Comparison of ENCODE assay signal across 16 cellular contexts in genomic region chr1:61887076-61887867, GRCh38.
DNase-seq lines count a peak whose midpoint lies in the region; ATAC-seq and TF ChIP-seq lines count a peak whose summit lies in the region.
"Had no signal": no experiment of that assay in that cellular context is flagged by ENCODE, and none has a peak within 500 bp of the region (broad histone marks: within the 10 kb centered on the region; RNA-seq: fewer than 3 reads in every experiment).

No MANE protein-coding gene starts in this region.

- peaks cover 16 to 23% of the 10 kb centered on the region in 2 donors for H3K4me1 ChIP-seq in thoracic aorta (ENCODE audit: control insufficient read depth in 1 of 2, low read depth in 2 of 2)
- H3K4me1 ChIP-seq: SJCRH30 had no signal

- H3K9me3 ChIP-seq in thoracic aorta = no peaks in the 10 kb centered on the region
- H3K9me3 ChIP-seq: SJCRH30 had no signal

- no peak overlapping the region for H3K4me3 ChIP-seq in thoracic aorta
- H3K4me3 ChIP-seq: SJCRH30 had no signal

- DNase-seq in NCI-H1105 treated with DMSO at 0.1 percent for 48 hours (lab: John Stamatoyannopoulos, UW) (peak; percentile 82), NCI-H510A treated with DMSO at 0.1 percent for 48 hours (lab: John Stamatoyannopoulos, UW) (peak; percentile 96), Right ventricle myocardium superior (no peak), thoracic aorta (ENCODE audit: low spot score) (no peak), posterior cingulate gyrus (no peak), Kasumi-1 (lab: John Stamatoyannopoulos, UW) (no peak), NCI-H1930 (lab: John Stamatoyannopoulos, UW) (no peak)
- DNase-seq: activated T-cell treated with anti-CD3 and anti-CD28 coated beads, Interleukin-2, amount 50 U/mL, for 4 hours; CD4-positive, alpha-beta T cell; central memory CD4-positive, alpha-beta T cell; NCI-H526; SJCRH30; WERI-Rb-1 had no signal

- peak overlapping the region; percentile 57 to 68 for H3K27ac ChIP-seq in thoracic aorta
- H3K27ac ChIP-seq: SJCRH30, WERI-Rb-1 had no signal

- no peak for TF ChIP-seq CTCF in thoracic aorta (IDR thresholded peaks at IDR 0.05)

- H3K36me3 ChIP-seq in thoracic aorta = no peaks in the 10 kb centered on the region
- H3K36me3 ChIP-seq: SJCRH30 had no signal

- intact Hi-C loops in Right ventricle myocardium superior (cut with DNase I) = no loop called here
- intact Hi-C loops in posterior cingulate gyrus (cut with DNase I) = no loop called here

- no peaks in the 10 kb centered on the region for H3K27me3 ChIP-seq in thoracic aorta (replicated peaks; ENCODE audit: insufficient read depth)
- H3K27me3 ChIP-seq: SJCRH30 had no signal

- ATAC-seq in Right ventricle myocardium superior (ENCODE audit: poor library complexity) = peak; percentile 79
- no peak for ATAC-seq in thoracic aorta (ENCODE audit: insufficient number of reproducible peaks, low FRiP score, low read depth)
- ATAC-seq in HG03342 (IDR thresholded peaks at IDR 0.05; ENCODE audit: unreplicated experiment) = no peak
- ATAC-seq: activated T-cell treated with anti-CD3 and anti-CD28 coated beads, Interleukin-2, amount 50 U/mL, for 4 hours; HCT116; stimulated activated memory B cell treated with anti-CD40 and anti-IgM and Interleukin-4, amounts not matched to agents 10 μg/mL and 1 μg/mL and 100 μg/mL, for 72 hours had no signal

Comparison
In these comparisons a context has a peak if more than half of its experiments do, and no peak if none do; other contexts are left out.
1. DNase-seq: peak in NCI-H1105 treated with DMSO at 0.1 percent for 48 hours (single experiment) and NCI-H510A treated with DMSO at 0.1 percent for 48 hours (single experiment); none in Right ventricle myocardium superior (single experiment), thoracic aorta (single experiment), posterior cingulate gyrus (0 of 10), Kasumi-1 (0 of 2) and NCI-H1930 (0 of 2).